ENCODE assay signal across 11 cellular contexts in the genomic region with DNA sequence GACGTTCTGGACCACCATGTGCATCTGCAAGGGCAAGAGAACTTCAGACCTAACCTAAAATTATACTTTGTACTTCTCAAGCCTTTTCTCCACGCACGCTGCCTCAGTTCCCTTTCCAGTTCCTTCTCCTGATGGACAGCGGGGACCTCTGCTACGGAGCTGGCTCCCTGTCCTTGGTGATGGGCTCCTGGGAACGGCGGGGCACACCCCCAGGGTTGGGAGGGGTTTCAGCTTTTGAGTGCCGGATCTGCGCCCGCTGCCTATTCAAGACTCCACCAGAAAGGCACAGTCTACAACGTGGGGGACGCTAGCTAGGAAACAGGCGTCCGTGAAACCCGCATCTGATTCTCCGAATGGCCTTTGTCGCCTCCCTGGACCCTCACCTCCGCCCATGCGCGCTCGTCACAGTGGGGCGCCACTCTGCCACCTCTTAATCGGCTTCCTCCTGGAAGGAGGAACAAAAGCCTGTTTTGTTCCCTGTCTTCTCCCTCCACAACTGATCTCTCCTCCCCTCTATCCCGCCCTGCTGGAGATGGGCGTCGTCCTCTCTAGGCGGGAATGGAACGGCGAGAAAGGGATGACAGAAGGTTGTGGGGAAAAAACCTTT. TPM values are rescaled to one million over a fixed set of nuclear protein-coding genes. Genes with fewer than 3 reads are reported as not detected.
DNase-seq lines count a peak whose midpoint lies in the region; ATAC-seq and TF ChIP-seq lines count a peak whose summit lies in the region.
"Had no signal": no experiment of that assay in that cellular context is flagged by ENCODE, and none has a peak within 500 bp of the region (broad histone marks: within the 10 kb centered on the region; RNA-seq: fewer than 3 reads in every experiment).

No MANE protein-coding gene starts in this region.

- H3K4me3 ChIP-seq in ACC112 (ENCODE audit: low read depth, low read length) (peak overlapping the region; percentile 61), mammary epithelial cell (replicated peaks in 1 of 3; ENCODE audit: insufficient read depth in 1 of 3, low read depth in 2 of 3, low read length in 3 of 3) (no peak overlapping the region), muscle layer of duodenum (ENCODE audit: low read depth in 1 of 2, low read length in 2 of 2) (peak overlapping the region; percentile 28 to 60)
- H3K4me3 ChIP-seq: BLaER1 had no signal

- no peaks in the 10 kb centered on the region for H3K9me3 ChIP-seq in mammary epithelial cell (replicated peaks; ENCODE audit: insufficient read depth, low read length)
- no peaks in the 10 kb centered on the region for H3K9me3 ChIP-seq in muscle layer of duodenum (ENCODE audit: control insufficient read depth in 1 of 2, low read length in 2 of 2)

- in situ Hi-C loops in mammary epithelial cell (cut with MboI; ENCODE audit: low sequenced_read_pairs in 2 of 2): no loop called here

- H4K20me1 ChIP-seq in mammary epithelial cell (ENCODE audit: insufficient read depth, low read length): no peaks in the 10 kb centered on the region
- H4K20me1 ChIP-seq: BLaER1 had no signal

- H3K27ac Mint-ChIP-seq in stimulated activated naive B cell treated with anti-CD40 and anti-IgM and Interleukin-4, amounts not matched to agents 10 μg/mL and 1 μg/mL and 100 μg/mL, for 72 hours: no peak overlapping the region

- DNase-seq in NCI-H1105 treated with DMSO at 0.1 percent for 48 hours (lab: John Stamatoyannopoulos, UW) (peak; percentile 68), mammary epithelial cell (no peak), NCI-H187 treated with DMSO at 0.1 percent for 48 hours (lab: John Stamatoyannopoulos, UW) (no peak), mucosa of gallbladder (ENCODE audit: low spot score) (no peak)
- DNase-seq in stimulated activated naive B cell treated with anti-CD40 and anti-IgM and Interleukin-4, amounts not matched to agents 10 μg/mL and 1 μg/mL and 100 μg/mL, for 72 hours: no peak
- DNase-seq: activated CD4-positive, alpha-beta T cell treated with anti-CD3 and anti-CD28 coated beads, Interleukin-2, amount 50 U/mL, for 48 hours had no signal

- peaks cover 0 to 3% of the 10 kb centered on the region in 2 donors for H3K36me3 Mint-ChIP-seq in stimulated activated naive B cell treated with anti-CD40 and anti-IgM and Interleukin-4, amounts not matched to agents 10 μg/mL and 1 μg/mL and 100 μg/mL, for 72 hours

- BruUV-seq in mammary epithelial cell (replicated peaks; lab: Mats Ljungman, UMichigan): no TSS peak

- peaks cover 3 to 13% of the 10 kb centered on the region in 2 donors for H3K4me1 Mint-ChIP-seq in stimulated activated naive B cell treated with anti-CD40 and anti-IgM and Interleukin-4, amounts not matched to agents 10 μg/mL and 1 μg/mL and 100 μg/mL, for 72 hours

- peak overlapping the region; percentile 61 for H3K4me2 ChIP-seq in mammary epithelial cell (ENCODE audit: insufficient read depth, low read depth, low read length)
- H3K4me2 ChIP-seq: BLaER1 had no signal

- H3K4me1 ChIP-seq in ACC112 (ENCODE audit: control insufficient read depth, insufficient read depth, low read length, unreplicated experiment) (no peaks in the 10 kb centered on the region), mammary epithelial cell (ENCODE audit: insufficient read depth, low read length) (peaks cover 6% of the 10 kb centered on the region), muscle layer of duodenum (ENCODE audit: control insufficient read depth in 1 of 2, insufficient read depth in 2 of 2, low read length in 2 of 2) (peaks cover 0 to 17% of the 10 kb centered on the region in 2 donors)
- H3K4me1 ChIP-seq: BLaER1 had no signal

- dilution Hi-C loops in mammary epithelial cell (cut with HindIII; ENCODE audit: low sequenced_read_pairs): no loop called here

- H3K27ac ChIP-seq in ACC112 (ENCODE audit: low read depth, low read length) (no peak overlapping the region), mammary epithelial cell (ENCODE audit: insufficient read depth, low read depth, low read length) (no peak overlapping the region), muscle layer of duodenum (ENCODE audit: low read length) (no peak overlapping the region)
- H3K27ac ChIP-seq: BLaER1 had no signal

- ATAC-seq in GM21381 (IDR thresholded peaks at IDR 0.05; ENCODE audit: unreplicated experiment): no peak
- no peak for ATAC-seq in stimulated activated naive B cell treated with anti-CD40 and anti-IgM and Interleukin-4, amounts not matched to agents 10 μg/mL and 1 μg/mL and 100 μg/mL, for 72 hours (replicated peaks)

- no peak overlapping the region for H3K9ac ChIP-seq in mammary epithelial cell (ENCODE audit: insufficient read depth, low read length)
- H3K9ac ChIP-seq: BLaER1 had no signal

- TF ChIP-seq CTCF in mammary epithelial cell (conservative IDR thresholded peaks at IDR 0.05 in 1 of 2, IDR thresholded peaks at IDR 0.05 in 1 of 2; ENCODE audit: extremely low read depth in 1 of 2, insufficient read depth in 1 of 2, low read depth in 1 of 2, low read length in 2 of 2): no peak

- H3K27me3 Mint-ChIP-seq in stimulated activated naive B cell treated with anti-CD40 and anti-IgM and Interleukin-4, amounts not matched to agents 10 μg/mL and 1 μg/mL and 100 μg/mL, for 72 hours: peaks cover 34 to 43% of the 10 kb centered on the region in 2 donors

- no peaks in the 10 kb centered on the region for H3K9me3 Mint-ChIP-seq in stimulated activated naive B cell treated with anti-CD40 and anti-IgM and Interleukin-4, amounts not matched to agents 10 μg/mL and 1 μg/mL and 100 μg/mL, for 72 hours

- no peaks in the 10 kb centered on the region for H3K36me3 ChIP-seq in ACC112 (ENCODE audit: insufficient read depth, low read length)
- H3K36me3 ChIP-seq in mammary epithelial cell (ENCODE audit: insufficient read depth, low read length): no peaks in the 10 kb centered on the region
- H3K36me3 ChIP-seq in muscle layer of duodenum (ENCODE audit: control insufficient read depth in 1 of 2, insufficient read depth in 2 of 2, low read length in 2 of 2): no peaks in the 10 kb centered on the region
- H3K36me3 ChIP-seq: BLaER1 had no signal

- CTCF ChIA-PET in mammary epithelial cell (lab: Charles Lee; ENCODE audit: low non-redundant PET): no interaction called here

- no peak overlapping the region for H2AFZ ChIP-seq in ACC112 (ENCODE audit: low read length, unreplicated experiment)
- peak overlapping the region; percentile 6 for H2AFZ ChIP-seq in mammary epithelial cell (ENCODE audit: low read depth, low read length)

- H3K4me3 Mint-ChIP-seq in stimulated activated naive B cell treated with anti-CD40 and anti-IgM and Interleukin-4, amounts not matched to agents 10 μg/mL and 1 μg/mL and 100 μg/mL, for 72 hours: no peak overlapping the region

- intact Hi-C loops in mammary epithelial cell (cut with micrococcal nuclease): no loop called here

- H3K27me3 ChIP-seq in ACC112 (ENCODE audit: insufficient read depth, low read length) (peaks cover 62% of the 10 kb centered on the region), mammary epithelial cell (ENCODE audit: insufficient read depth, low read length) (peaks cover 21% of the 10 kb centered on the region), muscle layer of duodenum (ENCODE audit: low read depth, low read length) (peaks cover 17% of the 10 kb centered on the region)
- H3K27me3 ChIP-seq: BLaER1 had no signal

- WGBS in mammary epithelial cell (ENCODE audit: low coverage, missing lambda C conversion rate): 40% methylated on average over 9 of the region's 29 CpGs

- no peaks in the 10 kb centered on the region for H3K79me2 ChIP-seq in ACC112 (ENCODE audit: control insufficient read depth, insufficient read depth, low read length, unreplicated experiment)
- H3K79me2 ChIP-seq in mammary epithelial cell (ENCODE audit: insufficient read depth, low read length): no peaks in the 10 kb centered on the region

RNA-seq across cellular contexts. Expression of gene GPR149, which starts 2.2 kb away (rescaled TPM):
- total RNA-seq in mammary epithelial cell: not detected
- not detected for polyA plus RNA-seq in mammary epithelial cell
- polyA minus RNA-seq in mammary epithelial cell: not detected
- not detected for total RNA-seq in mucosa of gallbladder
- total RNA-seq: renal cortical epithelial cell had no signal

Comparison
In these comparisons a context has a peak if more than half of its experiments do, and no peak if none do; other contexts are left out.
1. H3K4me3 ChIP-seq: peak in ACC112 (single experiment) and muscle layer of duodenum (2 of 2); none in mammary epithelial cell (0 of 3).